ENCODE assay signal across 17 cellular contexts in the genomic region with DNA sequence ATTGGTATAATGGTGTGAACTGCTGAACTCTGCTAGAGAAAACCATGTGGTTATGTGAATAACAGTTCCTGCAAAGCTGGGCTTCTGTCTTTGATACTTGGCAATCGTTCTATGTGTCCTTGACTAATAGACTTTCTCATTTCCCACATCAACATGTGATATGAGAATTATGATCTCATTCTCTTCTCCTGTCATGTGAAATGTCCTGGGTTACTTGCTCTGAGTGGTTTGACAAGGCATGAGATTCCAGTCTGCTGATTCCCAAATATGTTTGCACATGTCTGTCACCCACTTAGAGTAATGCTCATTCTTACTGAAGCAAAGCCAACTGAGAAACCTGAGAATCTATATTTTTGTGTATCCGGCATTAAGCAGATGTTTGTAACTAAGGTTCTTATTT.
DNase-seq lines count a peak whose midpoint lies in the region; ATAC-seq and TF ChIP-seq lines count a peak whose summit lies in the region.
"Had no signal": no experiment of that assay in that cellular context is flagged by ENCODE, and none has a peak within 500 bp of the region (broad histone marks: within the 10 kb centered on the region; RNA-seq: fewer than 3 reads in every experiment).

No MANE protein-coding gene starts in this region.

- no peak overlapping the region for H3K9ac ChIP-seq in GM23248
- H3K9ac ChIP-seq: neural progenitor cell had no signal

- H3K9me2 ChIP-seq in GM23248 (ENCODE audit: insufficient read depth): no peaks in the 10 kb centered on the region

- no peak for TF ChIP-seq POLR2A in breast epithelium (IDR thresholded peaks at IDR 0.05)

- H3F3A ChIP-seq in GM23248 (ENCODE audit: insufficient read depth): no peaks in the 10 kb centered on the region

- H3K4me1 Mint-ChIP-seq in MCF 10A (ENCODE audit: insufficient read depth, unreplicated experiment): peaks cover 5% of the 10 kb centered on the region
- H3K4me1 Mint-ChIP-seq: neural progenitor cell had no signal

- H3K36me3 Mint-ChIP-seq in MCF 10A (ENCODE audit: insufficient read depth, unreplicated experiment): peaks cover 6% of the 10 kb centered on the region

- no peak for TF ChIP-seq CTCF in MCF 10A (IDR thresholded peaks at IDR 0.05; ENCODE audit: unreplicated experiment)
- no peak for TF ChIP-seq CTCF in breast epithelium (IDR thresholded peaks at IDR 0.05)
- TF ChIP-seq CTCF in cardiac fibroblast (IDR thresholded peaks at IDR 0.05; ENCODE audit: low read depth, low read length): no peak

- H3K9me3 ChIP-seq in breast epithelium (peaks cover 0 to 15% of the 10 kb centered on the region in 2 donors), GM23248 (ENCODE audit: low read depth) (no peaks in the 10 kb centered on the region)
- H3K9me3 ChIP-seq: A549 had no signal

- no peaks in the 10 kb centered on the region for H3K79me2 ChIP-seq in GM23248 (ENCODE audit: insufficient read depth)

- H3K4me1 ChIP-seq in breast epithelium (no peaks in the 10 kb centered on the region), GM23248 (ENCODE audit: insufficient read depth) (no peaks in the 10 kb centered on the region)
- H3K4me1 ChIP-seq: A549, neural progenitor cell, vagina had no signal

- H3K36me3 ChIP-seq in breast epithelium (no peaks in the 10 kb centered on the region), GM23248 (ENCODE audit: low read depth) (no peaks in the 10 kb centered on the region)

- H2AFZ ChIP-seq in GM23248: no peak overlapping the region
- H2AFZ ChIP-seq: neural progenitor cell had no signal

- in situ Hi-C loops in GM23248 (cut with MboI): no loop called here

- 36 to 42% methylated on average over 2 of the region's 2 CpGs for WGBS in GM23248 (ENCODE audit: low coverage in 1 of 2, low lambda C conversion rate in 2 of 2, missing lambda C conversion rate in 2 of 2), 2 experiments

- no peaks in the 10 kb centered on the region for H3K27me3 ChIP-seq in breast epithelium
- no peaks in the 10 kb centered on the region for H3K27me3 ChIP-seq in GM23248 (replicated peaks; ENCODE audit: insufficient read depth)
- H3K27me3 ChIP-seq: neural progenitor cell, vagina had no signal

- H3K27ac Mint-ChIP-seq in MCF 10A (ENCODE audit: low read depth, unreplicated experiment): peak overlapping the region; percentile 17
- H3K27ac Mint-ChIP-seq: activated T-helper 2 cell treated with anti-CD3 and anti-CD28 coated beads, Interferon-gamma antibody, Interleukin-2, Interleukin-4, amounts not matched to agents 10 μg/mL and 5 μg/mL and 100 μg/mL, durations not matched to agents 14 hours and 24 hours and 36 hours; neural progenitor cell had no signal

- H3K4me3 ChIP-seq in breast epithelium: no peak overlapping the region
- H3K4me3 ChIP-seq in cardiac fibroblast (replicated peaks in 1 of 2; ENCODE audit: low read depth in 2 of 2, low read length in 2 of 2): no peak overlapping the region
- no peak overlapping the region for H3K4me3 ChIP-seq in skeletal muscle cell (ENCODE audit: low read depth, low read length)
- no peak overlapping the region for H3K4me3 ChIP-seq in GM23248
- H3K4me3 ChIP-seq: A549, neural progenitor cell, vagina had no signal

- no TSS peak for BruUV-seq in MCF 10A (replicated peaks; lab: Mats Ljungman, UMichigan)

- peak; percentile 50 to 58 for ATAC-seq in left cardiac atrium
- ATAC-seq in GM21576 (IDR thresholded peaks at IDR 0.05; ENCODE audit: unreplicated experiment): no peak
- ATAC-seq: A549 had no signal

- intact Hi-C loops in MCF 10A (cut with micrococcal nuclease): no loop called here
- intact Hi-C loops in breast epithelium (cut with DNase I; ENCODE audit: low total_unique reads): no loop called here
- intact Hi-C loops in left cardiac atrium (cut with DNase I): no loop called here

- H3K27ac ChIP-seq in breast epithelium (no peak overlapping the region), GM23248 (no peak overlapping the region)
- H3K27ac ChIP-seq: A549, neural progenitor cell, vagina had no signal

- no peak overlapping the region for H3K4me2 ChIP-seq in GM23248 (ENCODE audit: unreplicated experiment)
- H3K4me2 ChIP-seq: A549, neural progenitor cell had no signal

- H4K20me1 ChIP-seq in GM23248 (ENCODE audit: insufficient read depth): no peaks in the 10 kb centered on the region

- H3K9me3 Mint-ChIP-seq in MCF 10A (ENCODE audit: unreplicated experiment): peaks cover 11% of the 10 kb centered on the region

- CTCF ChIA-PET in MCF 10A (lab: Yijun Ruan, JAX): interaction anchor here (0.5 kb wide), 1 partner anchor 475 kb away, joined by 3 read pairs; no protein-coding TSS in a partner anchor

- no peak overlapping the region for H3K4me3 Mint-ChIP-seq in MCF 10A (ENCODE audit: unreplicated experiment)
- H3K4me3 Mint-ChIP-seq: neural progenitor cell had no signal

- no peaks in the 10 kb centered on the region for H3K27me3 Mint-ChIP-seq in MCF 10A (ENCODE audit: insufficient read depth, unreplicated experiment)

- peak; percentile 1 for DNase-seq in MCF 10A (ENCODE audit: unreplicated experiment)
- no peak for DNase-seq in breast epithelium (ENCODE audit: low spot score in 2 of 2)
- peak; percentile 6 to 66 for DNase-seq in cardiac fibroblast (ENCODE audit: low read depth in 2 of 2)
- no peak for DNase-seq in left cardiac atrium
- DNase-seq in skeletal muscle cell (ENCODE audit: low read depth): peak; percentile 1
- DNase-seq in NCI-H748 treated with DMSO at 0.1 percent for 48 hours (lab: John Stamatoyannopoulos, UW): no peak
- no peak for DNase-seq in GM23248
- DNase-seq: activated CD4-positive, CD25-positive, alpha-beta regulatory T cell treated with anti-CD3 and anti-CD28 coated beads, Interleukin-2, amount 50 U/mL, for 72 hours; CD8-positive, alpha-beta memory T cell; GOT3; Kasumi-1; T-helper 9 cell had no signal

- POLR2A ChIA-PET in MCF 10A (lab: Yijun Ruan, JAX): interaction anchor here (1.0 kb wide), 1 partner anchor 14 kb away, joined by 3 read pairs; no protein-coding TSS in a partner anchor

Comparison
In these comparisons a context has a peak if more than half of its experiments do, and no peak if none do; other contexts are left out.
1. DNase-seq: peak in MCF 10A (single experiment), cardiac fibroblast (2 of 2) and skeletal muscle cell (single experiment); none in breast epithelium (0 of 2), left cardiac atrium (single experiment), NCI-H748 treated with DMSO at 0.1 percent for 48 hours (single experiment) and GM23248 (single experiment).